Comparison of ENCODE assay signal across 3 cellular contexts in the genomic region with DNA sequence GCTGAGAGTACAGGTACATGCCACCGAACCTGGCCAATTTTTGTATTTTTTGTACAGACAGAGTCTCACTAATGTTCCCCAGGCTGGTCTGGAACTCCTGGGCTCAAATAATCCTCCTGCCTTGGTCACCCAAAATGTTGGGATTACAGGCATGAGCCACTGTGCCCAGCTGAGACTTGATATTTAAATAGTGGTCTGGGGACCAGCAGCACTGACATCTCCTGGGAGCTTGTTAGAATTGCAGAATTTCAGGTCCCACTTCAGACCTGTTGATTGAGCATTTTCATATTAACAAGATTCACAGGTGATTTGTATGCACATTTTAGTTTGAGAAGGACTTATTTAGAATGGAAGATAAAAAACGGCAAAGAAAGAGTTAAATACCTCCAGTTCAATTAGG. TPM values are rescaled to one million over a fixed set of nuclear protein-coding genes. Genes with fewer than 3 reads are reported as not detected.
"Had no signal": no experiment of that assay in that cellular context is flagged by ENCODE, and none has a peak within 500 bp of the region (broad histone marks: within the 10 kb centered on the region; RNA-seq: fewer than 3 reads in every experiment).

No MANE protein-coding gene starts in this region.

RNA-seq across cellular contexts. Expression of gene COBL, which starts 57.0 kb away (rescaled TPM):
- total RNA-seq: activated CD4-positive, alpha-beta memory T cell treated with anti-CD3 and anti-CD28 coated beads, Interleukin-2, amount 10 ng/mL, durations not matched to agents 7 days and 5 days; activated CD8-positive, alpha-beta memory T cell treated with anti-CD3 and anti-CD28 coated beads, Interleukin-2, amount 10 ng/mL, durations not matched to agents 7 days and 5 days; T-helper 17 cell had no signal
